ENCODE assay signal across 16 cellular contexts in genomic region chr4:146063143-146063542, GRCh38.
DNase-seq lines count a peak whose midpoint lies in the region; ATAC-seq and FAIRE-seq lines count a peak whose summit lies in the region.
"Had no signal": no experiment of that assay in that cellular context is flagged by ENCODE, and none has a peak within 500 bp of the region (broad histone marks: within the 10 kb centered on the region; RNA-seq: fewer than 3 reads in every experiment).

No MANE protein-coding gene starts in this region.

- H3K9me3 ChIP-seq in effector memory CD4-positive, alpha-beta T cell (ENCODE audit: control insufficient read depth, low read length) = no peaks in the 10 kb centered on the region
- H3K9me3 ChIP-seq: Peyer's patch, tibial nerve had no signal

- FAIRE-seq in GM18507 (lab: Jason Lieb, UNC) = peak; percentile 84

- ATAC-seq in GM21447 (IDR thresholded peaks at IDR 0.05; ENCODE audit: unreplicated experiment) (peak; percentile 29), HG03095 (IDR thresholded peaks at IDR 0.05; ENCODE audit: unreplicated experiment) (peak; percentile 37), GM19467 (IDR thresholded peaks at IDR 0.05; ENCODE audit: unreplicated experiment) (no peak), GM19023 (IDR thresholded peaks at IDR 0.05; ENCODE audit: unreplicated experiment) (no peak)
- ATAC-seq: natural killer cell had no signal

- H3K4me3 ChIP-seq in effector memory CD4-positive, alpha-beta T cell (ENCODE audit: insufficient read depth, low read depth, low read length, poor library complexity, severe bottlenecking) = no peak overlapping the region
- H3K4me3 ChIP-seq: Peyer's patch, tibial nerve had no signal

- no peaks in the 10 kb centered on the region for H3K4me1 ChIP-seq in effector memory CD4-positive, alpha-beta T cell (ENCODE audit: control insufficient read depth, insufficient read depth, low read length, poor library complexity, severe bottlenecking)
- H3K4me1 ChIP-seq: tibial nerve had no signal

- no peak for DNase-seq in GM18507 (ENCODE audit: extremely low spot score, insufficient read length, low read depth)
- DNase-seq in putamen (ENCODE audit: low spot score) = peak; percentile 21
- no peak for DNase-seq in NCI-H1417 treated with DMSO at 0.1 percent for 48 hours (lab: John Stamatoyannopoulos, UW)
- DNase-seq in effector memory CD4-positive, alpha-beta T cell = no peak
- DNase-seq: amygdala; effector CD8-positive, alpha-beta T cell; islet precursor cell; natural killer cell; NCI-H2029 treated with DMSO at 0.1 percent for 48 hours; NCI-H69; Peyer's patch had no signal

- H3K36me3 ChIP-seq in effector memory CD4-positive, alpha-beta T cell (ENCODE audit: control insufficient read depth, insufficient read depth, low read length) = no peaks in the 10 kb centered on the region
- H3K36me3 ChIP-seq: Peyer's patch, tibial nerve had no signal

- H3K27ac ChIP-seq in effector memory CD4-positive, alpha-beta T cell (ENCODE audit: insufficient read depth, low read length, poor library complexity, severe bottlenecking) = no peak overlapping the region
- H3K27ac ChIP-seq: Peyer's patch, tibial nerve had no signal

- no peaks in the 10 kb centered on the region for H3K27me3 ChIP-seq in effector memory CD4-positive, alpha-beta T cell (replicated peaks; ENCODE audit: control insufficient read depth, insufficient read depth, low read length, poor library complexity, severe bottlenecking)
- H3K27me3 ChIP-seq: Peyer's patch, tibial nerve had no signal

Comparison
In these comparisons a context has a peak if more than half of its experiments do, and no peak if none do; other contexts are left out.
1. ATAC-seq: peak in GM21447 (single experiment) and HG03095 (single experiment); none in GM19467 (single experiment) and GM19023 (single experiment).